Comparison of ENCODE assay signal across 8 cellular contexts in the genomic region with DNA sequence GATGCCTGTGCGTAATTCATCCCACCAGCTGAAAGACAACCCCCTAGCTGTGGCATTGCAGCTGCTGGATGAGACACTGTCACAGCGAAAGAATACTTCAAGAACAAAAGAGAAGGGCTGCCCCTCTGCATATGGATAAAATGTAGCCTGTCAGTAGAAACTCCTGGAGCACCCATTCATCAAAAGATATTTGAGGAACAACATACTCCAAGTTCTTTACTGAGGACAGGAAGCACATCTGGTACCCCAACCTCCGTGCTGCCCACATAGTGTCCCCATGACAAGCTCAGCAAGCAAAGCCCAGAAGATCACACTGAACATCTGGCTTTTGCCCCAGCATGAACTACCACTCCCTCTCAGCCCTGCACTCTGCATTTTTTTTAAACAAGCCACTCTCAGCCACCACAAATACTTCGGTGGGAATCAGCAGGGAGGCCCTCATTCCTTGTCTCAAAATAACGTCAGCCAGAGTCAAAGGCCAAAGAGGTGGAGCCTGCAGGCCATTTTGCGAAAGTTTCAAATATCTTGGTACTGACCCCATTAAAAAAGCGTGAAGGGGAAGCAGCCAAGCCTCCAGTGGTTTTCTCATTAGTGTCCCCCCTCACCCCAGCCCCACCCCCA. TPM values are rescaled to one million over a fixed set of nuclear protein-coding genes. Genes with fewer than 3 reads are reported as not detected.
DNase-seq lines count a peak whose midpoint lies in the region; ATAC-seq and TF ChIP-seq lines count a peak whose summit lies in the region.

No MANE protein-coding gene starts in this region.

- TF ChIP-seq EP300 in SK-N-SH (IDR thresholded peaks at IDR 0.05; ENCODE audit: borderline replicate concordance in 1 of 2, low read depth in 1 of 2, low read length in 1 of 2), result peak in 1 of 2 experiments; percentile 45; a peak in 1 of 4 replicates

- DNase-seq in AG04449 (ENCODE audit: low read depth, low spot score) (peak; percentile 83), SK-N-SH (no peak), epithelial cell of esophagus (ENCODE audit: low read depth) (peak; percentile 40), NCI-H2029 (lab: John Stamatoyannopoulos, UW) (no peak)

- H3K4me3 ChIP-seq in AG04449 (ENCODE audit: low read depth, low read length) (peak overlapping the region; percentile 97), SK-N-SH (ENCODE audit: low read depth in 2 of 2, low read length in 1 of 2) (peak overlapping the region; percentile 84 to 93), epithelial cell of esophagus (ENCODE audit: low read length) (peak overlapping the region; percentile 95), muscle layer of colon (ENCODE audit: low read depth in 1 of 2, low read length in 2 of 2) (peak overlapping the region; percentile 94 to 97)

- H3K36me3 ChIP-seq in SK-N-SH (replicated peaks in 1 of 2; ENCODE audit: control insufficient read depth in 1 of 2, insufficient read depth in 2 of 2, low read length in 1 of 2) (no peaks in the 10 kb centered on the region), muscle layer of colon (ENCODE audit: insufficient read depth, low read length) (no peaks in the 10 kb centered on the region)

- in situ Hi-C loops in GM18951 (cut with MboI; ENCODE audit: low sequenced_read_pairs, unreplicated experiment), result no loop called here

- peaks cover 68% of the 10 kb centered on the region for H3K79me2 ChIP-seq in SK-N-SH (ENCODE audit: insufficient read depth)

- CTCF ChIA-PET in AG04449 (lab: Yijun Ruan, JAX) (interaction anchor here (1.0 to 18.5 kb wide), 10 partner anchors 8 to 739 kb away, joined by 3 to 831 read pairs (median 9); no protein-coding TSS in a partner anchor), SK-N-SH (lab: Yijun Ruan, JAX) (interaction anchor here (1.3 to 22.5 kb wide), 9 partner anchors 9 to 739 kb away, joined by 4 to 642 read pairs (median 12); no protein-coding TSS in a partner anchor)

- 20% methylated on average over 7 of the region's 7 CpGs for WGBS in SK-N-SH (ENCODE audit: low lambda C conversion rate)

- peak overlapping the region; percentile 89 for H3K4me2 ChIP-seq in SK-N-SH

- H3F3A ChIP-seq in SK-N-SH (replicated peaks; ENCODE audit: insufficient read depth), result peaks cover 7% of the 10 kb centered on the region

- TF ChIP-seq RAD21 in SK-N-SH (IDR thresholded peaks at IDR 0.05; ENCODE audit: low read length), result no peak

- peak overlapping the region; percentile 87 for H3K9ac ChIP-seq in SK-N-SH
- peak overlapping the region; percentile 22 for H3K9ac ChIP-seq in muscle layer of colon (ENCODE audit: low read length)

- H2AFZ ChIP-seq in SK-N-SH (ENCODE audit: low read depth), result no peak overlapping the region

- no peaks in the 10 kb centered on the region; the same call in 1 of the 2 replicates for H4K20me1 ChIP-seq in SK-N-SH (ENCODE audit: insufficient read depth)

- TF ChIP-seq POLR2A in GM18951 (IDR thresholded peaks at IDR 0.05; ENCODE audit: extremely low read depth, insufficient read depth, insufficient read length), result peak; percentile 19

- H3K9me2 ChIP-seq in SK-N-SH, result no peaks in the 10 kb centered on the region

- H3K27ac ChIP-seq in SK-N-SH (ENCODE audit: low read depth in 2 of 2, low read length in 1 of 2), result peak overlapping the region; percentile 88 to 90
- H3K27ac ChIP-seq in muscle layer of colon (ENCODE audit: low read depth, low read length), result peak overlapping the region; percentile 99

- TF ChIP-seq CTCF in AG04449 (IDR thresholded peaks at IDR 0.05; ENCODE audit: insufficient read depth, low read length, missing control alignments) (no peak), SK-N-SH (IDR thresholded peaks at IDR 0.05) (no peak; the same call in 1 of the 2 replicates), epithelial cell of esophagus (IDR thresholded peaks at IDR 0.05; ENCODE audit: insufficient read depth, low read depth, low read length, missing control alignments) (peak; percentile 11)

- POLR2A ChIA-PET in AG04449 (lab: Yijun Ruan, JAX), result interaction anchor here (0.8 to 3.2 kb wide), 7 partner anchors 9 to 127 kb away, joined by 3 to 35 read pairs (median 3); no protein-coding TSS in a partner anchor
- POLR2A ChIA-PET in SK-N-SH (lab: Yijun Ruan, JAX), result interaction anchor here (1.0 kb wide), 1 partner anchor 154 kb away, joined by 4 read pairs; a partner anchor contains a TSS

- no peak for ATAC-seq in GM19395 (IDR thresholded peaks at IDR 0.05; ENCODE audit: unreplicated experiment)
- no peak for ATAC-seq in GM21390 (IDR thresholded peaks at IDR 0.05; ENCODE audit: unreplicated experiment)

- H3K9me3 ChIP-seq in SK-N-SH, result no peaks in the 10 kb centered on the region
- H3K9me3 ChIP-seq in muscle layer of colon (ENCODE audit: low read length), result no peaks in the 10 kb centered on the region

- H3K4me1 ChIP-seq in SK-N-SH (ENCODE audit: control insufficient read depth in 1 of 2, insufficient read depth in 2 of 2, low read depth in 1 of 2, low read length in 1 of 2) (peaks cover 14 to 42% of the 10 kb centered on the region in 2 experiments; a peak in 3 of 4 replicates), muscle layer of colon (ENCODE audit: insufficient read depth, low read length) (peaks cover 37% of the 10 kb centered on the region)

- no peaks in the 10 kb centered on the region for H3K27me3 ChIP-seq in SK-N-SH (ENCODE audit: insufficient read depth)
- no peaks in the 10 kb centered on the region for H3K27me3 ChIP-seq in muscle layer of colon (ENCODE audit: control insufficient read depth in 1 of 2, insufficient read depth in 2 of 2, low read length in 2 of 2)

TF ChIP-seq in SK-N-SH, 30 proteins besides CTCF, POLR2A, EP300 and RAD21:
- TF ChIP-seq TCF12 (IDR thresholded peaks at IDR 0.05), result peak; percentile 62
- no peak for TF ChIP-seq EZH2phosphoT487 (IDR thresholded peaks at IDR 0.05; ENCODE audit: borderline replicate concordance, low read depth)
- TF ChIP-seq, protein P1, sequence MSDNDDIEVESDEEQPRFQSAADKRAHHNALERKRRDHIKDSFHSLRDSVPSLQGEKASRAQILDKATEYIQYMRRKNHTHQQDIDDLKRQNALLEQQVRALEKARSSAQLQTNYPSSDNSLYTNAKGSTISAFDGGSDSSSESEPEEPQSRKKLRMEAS (IDR thresholded peaks at IDR 0.05; ENCODE audit: low read depth), result peak; percentile 48; the same call in 1 of the 2 replicates
- TF ChIP-seq, protein P2, sequence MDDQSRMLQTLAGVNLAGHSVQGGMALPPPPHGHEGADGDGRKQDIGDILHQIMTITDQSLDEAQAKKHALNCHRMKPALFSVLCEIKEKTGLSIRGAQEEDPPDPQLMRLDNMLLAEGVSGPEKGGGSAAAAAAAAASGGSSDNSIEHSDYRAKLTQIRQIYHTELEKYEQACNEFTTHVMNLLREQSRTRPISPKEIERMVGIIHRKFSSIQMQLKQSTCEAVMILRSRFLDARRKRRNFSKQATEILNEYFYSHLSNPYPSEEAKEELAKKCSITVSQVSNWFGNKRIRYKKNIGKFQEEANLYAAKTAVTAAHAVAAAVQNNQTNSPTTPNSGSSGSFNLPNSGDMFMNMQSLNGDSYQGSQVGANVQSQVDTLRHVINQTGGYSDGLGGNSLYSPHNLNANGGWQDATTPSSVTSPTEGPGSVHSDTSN (IDR thresholded peaks at IDR 0.05), result 0 out of 2 replicates have a peak, but pooled peaks have one; percentile 5
- TF ChIP-seq NRF1 (IDR thresholded peaks at IDR 0.05; ENCODE audit: low read depth, low read length), result no peak
- TF ChIP-seq YY1 (IDR thresholded peaks at IDR 0.05; ENCODE audit: low read depth), result peak; percentile 59; the same call in 1 of the 2 replicates
- TF ChIP-seq TAF1 (IDR thresholded peaks at IDR 0.05; ENCODE audit: borderline replicate concordance, low read depth, low read length), result no peak
- no peak for TF ChIP-seq RCOR1 (IDR thresholded peaks at IDR 0.05; ENCODE audit: low read length)
TF ChIP-seq in SK-N-SH: peak in this region for 4.

RNA-seq across cellular contexts. Expression of a gene that starts 1.7 kb away (rescaled TPM):
- polyA plus RNA-seq in SK-N-SH (2012; rRNA removed), result 22.9 and 23.5 TPM in 2 replicates
- 22.5 and 24.7 TPM in 2 replicates for polyA plus RNA-seq in SK-N-SH (2012; cell fraction: cytosol; rRNA removed)
- polyA plus RNA-seq in SK-N-SH (2012; cell fraction: nucleus; rRNA removed), result 14.7 and 18.0 TPM in 2 replicates

Comparison
In these comparisons a context has a peak if more than half of its experiments do, and no peak if none do; other contexts are left out.
1. DNase-seq: peak in AG04449 (single experiment) and epithelial cell of esophagus (single experiment); none in SK-N-SH (single experiment) and NCI-H2029 (single experiment).
2. Peak in every context shown above with its lines, with median percentiles within 50 percentile points of each other: H3K4me3 ChIP-seq.